In the genomic region with DNA sequence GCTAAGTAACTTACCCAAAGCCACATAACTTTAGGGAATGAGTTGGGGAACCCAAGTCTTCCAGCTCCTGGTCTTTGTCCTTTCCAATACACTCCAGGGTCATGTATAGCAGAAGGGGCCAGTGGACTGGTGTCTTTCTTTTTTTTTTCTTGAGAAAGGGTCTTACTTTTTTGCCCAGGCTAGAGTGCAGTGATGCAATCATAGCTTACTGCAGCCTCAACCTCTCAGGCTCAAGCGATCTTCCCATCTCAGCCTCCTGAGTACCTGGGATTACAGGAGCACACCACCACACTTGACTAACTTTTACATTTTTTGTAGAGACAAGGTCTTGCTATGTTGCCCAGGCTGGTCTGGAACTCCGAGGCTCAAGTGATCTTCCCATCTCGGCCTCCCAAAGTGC, we compare ENCODE assay signal across 1 cellular context.
TF ChIP-seq lines count a peak whose summit lies in the region.

No MANE protein-coding gene starts in this region.

TF ChIP-seq in IMR-90, 13 proteins besides CTCF, POLR2A, EP300 and RAD21 (continued from another document):
- peak; percentile 55; the same call in 1 of the 2 replicates for TF ChIP-seq CEBPB (IDR thresholded peaks at IDR 0.05; ENCODE audit: low read depth, low read length)
